In genomic region chr15:82951472-82952155, GRCh38 we compare ENCODE assay signal across 8 cellular contexts. TPM values are rescaled to one million over a fixed set of nuclear protein-coding genes. Genes with fewer than 3 reads are reported as not detected.
DNase-seq lines count a peak whose midpoint lies in the region; ATAC-seq and TF ChIP-seq lines count a peak whose summit lies in the region.

No MANE protein-coding gene starts in this region.

- no peak for TF ChIP-seq CTCF in activated CD8-positive, alpha-beta T cell treated with anti-CD3 and anti-CD28 coated beads for 36 hours (IDR thresholded peaks at IDR 0.05)
- no peak for TF ChIP-seq CTCF in tibial artery (IDR thresholded peaks at IDR 0.05)

- no peaks in the 10 kb centered on the region for H3K36me3 ChIP-seq in tibial artery

- no peak for DNase-seq in activated naive CD4-positive, alpha-beta T cell treated with anti-CD3 and anti-CD28 coated beads for 36 hours
- DNase-seq in activated naive CD4-positive, alpha-beta T cell treated with anti-CD3 and anti-CD28 coated beads, Interleukin-2, amount 10 ng/mL, durations not matched to agents 7 days and 5 days: no peak
- no peak for DNase-seq in activated CD8-positive, alpha-beta T cell treated with anti-CD3 and anti-CD28 coated beads for 36 hours
- peak; percentile 53 for DNase-seq in kidney glomerular epithelial cell (lab: John Stamatoyannopoulos, UW)
- DNase-seq in tibial artery: no peak
- DNase-seq in mucosa of gallbladder (ENCODE audit: low spot score): no peak
- DNase-seq in germinal center (ENCODE audit: low spot score): no peak

- H3K27ac Mint-ChIP-seq in activated naive CD4-positive, alpha-beta T cell treated with anti-CD3 and anti-CD28 coated beads for 36 hours: no peak overlapping the region
- H3K27ac Mint-ChIP-seq in activated naive CD4-positive, alpha-beta T cell treated with anti-CD3 and anti-CD28 coated beads, Interleukin-2, amount 10 ng/mL, durations not matched to agents 7 days and 5 days: no peak overlapping the region
- no peak overlapping the region for H3K27ac Mint-ChIP-seq in activated CD8-positive, alpha-beta T cell treated with anti-CD3 and anti-CD28 coated beads for 36 hours

- intact Hi-C loops in activated naive CD4-positive, alpha-beta T cell treated with anti-CD3 and anti-CD28 coated beads for 36 hours (cut with micrococcal nuclease): no loop called here
- intact Hi-C loops in activated CD8-positive, alpha-beta T cell treated with anti-CD3 and anti-CD28 coated beads for 36 hours (cut with micrococcal nuclease): no loop called here
- intact Hi-C loops in tibial artery (cut with DNase I; ENCODE audit: low total_unique reads): no loop called here

- H3K27me3 Mint-ChIP-seq in activated naive CD4-positive, alpha-beta T cell treated with anti-CD3 and anti-CD28 coated beads for 36 hours (ENCODE audit: low read depth): peaks cover 12% of the 10 kb centered on the region
- H3K27me3 Mint-ChIP-seq in activated naive CD4-positive, alpha-beta T cell treated with anti-CD3 and anti-CD28 coated beads, Interleukin-2, amount 10 ng/mL, durations not matched to agents 7 days and 5 days: peaks cover 20% of the 10 kb centered on the region
- peaks cover 8% of the 10 kb centered on the region for H3K27me3 Mint-ChIP-seq in activated CD8-positive, alpha-beta T cell treated with anti-CD3 and anti-CD28 coated beads for 36 hours

- H3K4me1 Mint-ChIP-seq in activated naive CD4-positive, alpha-beta T cell treated with anti-CD3 and anti-CD28 coated beads for 36 hours (ENCODE audit: low read depth): peaks cover 4% of the 10 kb centered on the region
- peaks cover 3% of the 10 kb centered on the region for H3K4me1 Mint-ChIP-seq in activated naive CD4-positive, alpha-beta T cell treated with anti-CD3 and anti-CD28 coated beads, Interleukin-2, amount 10 ng/mL, durations not matched to agents 7 days and 5 days
- peaks cover 2% of the 10 kb centered on the region for H3K4me1 Mint-ChIP-seq in activated CD8-positive, alpha-beta T cell treated with anti-CD3 and anti-CD28 coated beads for 36 hours (ENCODE audit: low read depth)

- CTCF ChIA-PET in activated naive CD4-positive, alpha-beta T cell treated with anti-CD3 and anti-CD28 coated beads for 36 hours (lab: Charles Lee): no interaction called here
- CTCF ChIA-PET in activated naive CD4-positive, alpha-beta T cell treated with anti-CD3 and anti-CD28 coated beads, Interleukin-2, amount 10 ng/mL, durations not matched to agents 7 days and 5 days (lab: Charles Lee): no interaction called here
- CTCF ChIA-PET in activated CD8-positive, alpha-beta T cell treated with anti-CD3 and anti-CD28 coated beads for 36 hours (lab: Charles Lee): no interaction called here

- POLR2A ChIA-PET in activated CD8-positive, alpha-beta T cell treated with anti-CD3 and anti-CD28 coated beads for 36 hours (lab: Charles Lee): no interaction called here

- H3K36me3 Mint-ChIP-seq in activated naive CD4-positive, alpha-beta T cell treated with anti-CD3 and anti-CD28 coated beads for 36 hours (ENCODE audit: low read depth): no peaks in the 10 kb centered on the region
- no peaks in the 10 kb centered on the region for H3K36me3 Mint-ChIP-seq in activated naive CD4-positive, alpha-beta T cell treated with anti-CD3 and anti-CD28 coated beads, Interleukin-2, amount 10 ng/mL, durations not matched to agents 7 days and 5 days
- H3K36me3 Mint-ChIP-seq in activated CD8-positive, alpha-beta T cell treated with anti-CD3 and anti-CD28 coated beads for 36 hours (ENCODE audit: low read depth): no peaks in the 10 kb centered on the region

- ATAC-seq in activated CD8-positive, alpha-beta T cell treated with anti-CD3 and anti-CD28 coated beads for 36 hours: peak; percentile 52
- no peak for ATAC-seq in GM21737 (IDR thresholded peaks at IDR 0.05; ENCODE audit: unreplicated experiment)

- no peaks in the 10 kb centered on the region for H3K9me3 Mint-ChIP-seq in activated naive CD4-positive, alpha-beta T cell treated with anti-CD3 and anti-CD28 coated beads for 36 hours
- no peaks in the 10 kb centered on the region for H3K9me3 Mint-ChIP-seq in activated naive CD4-positive, alpha-beta T cell treated with anti-CD3 and anti-CD28 coated beads, Interleukin-2, amount 10 ng/mL, durations not matched to agents 7 days and 5 days
- no peaks in the 10 kb centered on the region for H3K9me3 Mint-ChIP-seq in activated CD8-positive, alpha-beta T cell treated with anti-CD3 and anti-CD28 coated beads for 36 hours

- no peaks in the 10 kb centered on the region for H3K27me3 ChIP-seq in tibial artery

- peak overlapping the region; percentile 64 for H3K4me3 Mint-ChIP-seq in activated naive CD4-positive, alpha-beta T cell treated with anti-CD3 and anti-CD28 coated beads for 36 hours
- H3K4me3 Mint-ChIP-seq in activated naive CD4-positive, alpha-beta T cell treated with anti-CD3 and anti-CD28 coated beads, Interleukin-2, amount 10 ng/mL, durations not matched to agents 7 days and 5 days: no peak overlapping the region
- H3K4me3 Mint-ChIP-seq in activated CD8-positive, alpha-beta T cell treated with anti-CD3 and anti-CD28 coated beads for 36 hours: peak overlapping the region; percentile 72

- H3K27ac ChIP-seq in tibial artery: no peak overlapping the region

- peaks cover 0 to 3% (median 0%) of the 10 kb centered on the region in 3 donors for H3K9me3 ChIP-seq in tibial artery

- peak overlapping the region; percentile 49 to 65 for H3K4me3 ChIP-seq in tibial artery

- peaks cover 0 to 18% (median 6%) of the 10 kb centered on the region in 4 donors for H3K4me1 ChIP-seq in tibial artery

RNA-seq across cellular contexts. Expression of gene HOMER2, which starts 0.9 kb away (rescaled TPM):
- 1 to 10 TPM; 2.3 to 2.8 TPM for total RNA-seq in activated naive CD4-positive, alpha-beta T cell treated with anti-CD3 and anti-CD28 coated beads for 36 hours
- total RNA-seq in activated CD8-positive, alpha-beta T cell treated with anti-CD3 and anti-CD28 coated beads for 36 hours: 1 to 10 TPM; 5.4 TPM
- total RNA-seq in mucosa of gallbladder: 152 TPM

RNA-seq across cellular contexts. Expression of gene RAMAC, which starts 34.4 kb away (rescaled TPM):
- 10 to 100 TPM; 15.3 to 15.6 TPM for total RNA-seq in activated naive CD4-positive, alpha-beta T cell treated with anti-CD3 and anti-CD28 coated beads for 36 hours
- total RNA-seq in activated CD8-positive, alpha-beta T cell treated with anti-CD3 and anti-CD28 coated beads for 36 hours: 10 to 100 TPM; 18.2 to 19.7 TPM
- total RNA-seq in mucosa of gallbladder: 22.1 TPM

RNA-seq across cellular contexts. Expression of gene C15orf40, which starts 59.8 kb away (rescaled TPM):
- 10 to 100 TPM; 20.6 to 21.7 TPM for total RNA-seq in activated naive CD4-positive, alpha-beta T cell treated with anti-CD3 and anti-CD28 coated beads for 36 hours
- total RNA-seq in activated CD8-positive, alpha-beta T cell treated with anti-CD3 and anti-CD28 coated beads for 36 hours: 10 to 100 TPM; 25.6 to 30.2 TPM
- 22.3 TPM for total RNA-seq in mucosa of gallbladder

Comparison
In these comparisons a context has a peak if more than half of its experiments do, and no peak if none do; other contexts are left out.
1. RNA of gene HOMER2, which starts 0.9 kb away (total RNA-seq): 152 TPM in mucosa of gallbladder (single experiment); 5.4 TPM in activated CD8-positive, alpha-beta T cell treated with anti-CD3 and anti-CD28 coated beads for 36 hours and 2.3 to 2.8 TPM in activated naive CD4-positive, alpha-beta T cell treated with anti-CD3 and anti-CD28 coated beads for 36 hours; every median in the first group is over 10 times any median in the second.